In the genomic region with DNA sequence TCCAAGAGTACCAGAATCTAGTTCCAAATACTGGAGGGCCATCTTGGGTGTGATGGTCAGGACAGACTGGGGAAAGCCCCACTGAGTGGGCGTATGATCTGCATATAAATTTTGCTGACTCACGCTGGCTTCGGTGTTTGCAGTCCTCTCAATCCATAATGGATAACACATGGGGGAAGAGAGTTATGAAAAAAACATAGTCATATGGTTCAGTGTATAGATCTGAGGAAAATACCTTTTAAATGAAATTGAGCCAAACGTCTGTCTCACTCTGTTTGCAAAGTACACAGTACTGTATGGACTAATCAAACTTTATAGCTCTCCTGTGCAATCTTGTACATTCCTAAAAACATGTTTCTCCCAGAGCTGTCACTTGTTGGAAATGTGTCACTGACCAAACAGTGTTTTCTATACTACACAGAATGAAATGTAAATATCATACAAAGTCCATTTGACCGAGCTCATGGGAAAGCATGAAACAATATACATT, we compare ENCODE assay signal across 1 cellular context.
TF ChIP-seq lines count a peak whose summit lies in the region.

No MANE protein-coding gene starts in this region.

TF ChIP-seq in K562, 482 proteins besides CTCF, POLR2A, EP300 and RAD21 (continued from another document and continues in another):
- TF ChIP-seq, protein P1, sequence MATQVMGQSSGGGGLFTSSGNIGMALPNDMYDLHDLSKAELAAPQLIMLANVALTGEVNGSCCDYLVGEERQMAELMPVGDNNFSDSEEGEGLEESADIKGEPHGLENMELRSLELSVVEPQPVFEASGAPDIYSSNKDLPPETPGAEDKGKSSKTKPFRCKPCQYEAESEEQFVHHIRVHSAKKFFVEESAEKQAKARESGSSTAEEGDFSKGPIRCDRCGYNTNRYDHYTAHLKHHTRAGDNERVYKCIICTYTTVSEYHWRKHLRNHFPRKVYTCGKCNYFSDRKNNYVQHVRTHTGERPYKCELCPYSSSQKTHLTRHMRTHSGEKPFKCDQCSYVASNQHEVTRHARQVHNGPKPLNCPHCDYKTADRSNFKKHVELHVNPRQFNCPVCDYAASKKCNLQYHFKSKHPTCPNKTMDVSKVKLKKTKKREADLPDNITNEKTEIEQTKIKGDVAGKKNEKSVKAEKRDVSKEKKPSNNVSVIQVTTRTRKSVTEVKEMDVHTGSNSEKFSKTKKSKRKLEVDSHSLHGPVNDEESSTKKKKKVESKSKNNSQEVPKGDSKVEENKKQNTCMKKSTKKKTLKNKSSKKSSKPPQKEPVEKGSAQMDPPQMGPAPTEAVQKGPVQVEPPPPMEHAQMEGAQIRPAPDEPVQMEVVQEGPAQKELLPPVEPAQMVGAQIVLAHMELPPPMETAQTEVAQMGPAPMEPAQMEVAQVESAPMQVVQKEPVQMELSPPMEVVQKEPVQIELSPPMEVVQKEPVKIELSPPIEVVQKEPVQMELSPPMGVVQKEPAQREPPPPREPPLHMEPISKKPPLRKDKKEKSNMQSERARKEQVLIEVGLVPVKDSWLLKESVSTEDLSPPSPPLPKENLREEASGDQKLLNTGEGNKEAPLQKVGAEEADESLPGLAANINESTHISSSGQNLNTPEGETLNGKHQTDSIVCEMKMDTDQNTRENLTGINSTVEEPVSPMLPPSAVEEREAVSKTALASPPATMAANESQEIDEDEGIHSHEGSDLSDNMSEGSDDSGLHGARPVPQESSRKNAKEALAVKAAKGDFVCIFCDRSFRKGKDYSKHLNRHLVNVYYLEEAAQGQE (CRISPR knock-in tag; IDR thresholded peaks at IDR 0.05; ENCODE audit: low read depth): no peak
- TF ChIP-seq, protein P2, sequence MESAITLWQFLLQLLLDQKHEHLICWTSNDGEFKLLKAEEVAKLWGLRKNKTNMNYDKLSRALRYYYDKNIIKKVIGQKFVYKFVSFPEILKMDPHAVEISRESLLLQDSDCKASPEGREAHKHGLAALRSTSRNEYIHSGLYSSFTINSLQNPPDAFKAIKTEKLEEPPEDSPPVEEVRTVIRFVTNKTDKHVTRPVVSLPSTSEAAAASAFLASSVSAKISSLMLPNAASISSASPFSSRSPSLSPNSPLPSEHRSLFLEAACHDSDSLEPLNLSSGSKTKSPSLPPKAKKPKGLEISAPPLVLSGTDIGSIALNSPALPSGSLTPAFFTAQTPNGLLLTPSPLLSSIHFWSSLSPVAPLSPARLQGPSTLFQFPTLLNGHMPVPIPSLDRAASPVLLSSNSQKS (CRISPR knock-in tag; IDR thresholded peaks at IDR 0.05): no peak
- TF ChIP-seq, protein P3, sequence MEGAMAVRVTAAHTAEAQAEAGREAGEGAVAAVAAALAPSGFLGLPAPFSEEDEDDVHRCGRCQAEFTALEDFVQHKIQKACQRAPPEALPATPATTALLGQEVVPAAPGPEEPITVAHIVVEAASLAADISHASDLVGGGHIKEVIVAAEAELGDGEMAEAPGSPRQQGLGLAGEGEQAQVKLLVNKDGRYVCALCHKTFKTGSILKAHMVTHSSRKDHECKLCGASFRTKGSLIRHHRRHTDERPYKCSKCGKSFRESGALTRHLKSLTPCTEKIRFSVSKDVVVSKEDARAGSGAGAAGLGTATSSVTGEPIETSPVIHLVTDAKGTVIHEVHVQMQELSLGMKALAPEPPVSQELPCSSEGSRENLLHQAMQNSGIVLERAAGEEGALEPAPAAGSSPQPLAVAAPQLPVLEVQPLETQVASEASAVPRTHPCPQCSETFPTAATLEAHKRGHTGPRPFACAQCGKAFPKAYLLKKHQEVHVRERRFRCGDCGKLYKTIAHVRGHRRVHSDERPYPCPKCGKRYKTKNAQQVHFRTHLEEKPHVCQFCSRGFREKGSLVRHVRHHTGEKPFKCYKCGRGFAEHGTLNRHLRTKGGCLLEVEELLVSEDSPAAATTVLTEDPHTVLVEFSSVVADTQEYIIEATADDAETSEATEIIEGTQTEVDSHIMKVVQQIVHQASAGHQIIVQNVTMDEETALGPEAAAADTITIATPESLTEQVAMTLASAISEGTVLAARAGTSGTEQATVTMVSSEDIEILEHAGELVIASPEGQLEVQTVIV (CRISPR knock-in tag; IDR thresholded peaks at IDR 0.05; ENCODE audit: borderline replicate concordance): no peak
- TF ChIP-seq SP1 (CRISPR knock-in tag; IDR thresholded peaks at IDR 0.05): no peak
- TF ChIP-seq SIRT6 (IDR thresholded peaks at IDR 0.05; ENCODE audit: low read depth, low read length): no peak
- TF ChIP-seq SMAD3 (CRISPR knock-in tag; conservative IDR thresholded peaks at IDR 0.05): no peak
- TF ChIP-seq BRD4 (IDR thresholded peaks at IDR 0.05): no peak
- TF ChIP-seq LEF1 (IDR thresholded peaks at IDR 0.05): no peak
- no peak for TF ChIP-seq CEBPG (CRISPR knock-in tag; IDR thresholded peaks at IDR 0.05)
- TF ChIP-seq CEBPG (tag; conservative IDR thresholded peaks at IDR 0.05 in 1 of 2, IDR thresholded peaks at IDR 0.05 in 1 of 2): no peak
- TF ChIP-seq GTF2E2 (tag; IDR thresholded peaks at IDR 0.05): no peak
- no peak for TF ChIP-seq NR4A1 (CRISPR knock-in tag; IDR thresholded peaks at IDR 0.05)
- TF ChIP-seq NR4A1 (tag; IDR thresholded peaks at IDR 0.05): no peak
- TF ChIP-seq HNRNPL (IDR thresholded peaks at IDR 0.05; ENCODE audit: low read depth, low read length): no peak
- TF ChIP-seq HLTF (IDR thresholded peaks at IDR 0.05): no peak
- TF ChIP-seq RB1 (IDR thresholded peaks at IDR 0.05; ENCODE audit: low read depth): no peak
- TF ChIP-seq HEY1 (CRISPR knock-in tag; IDR thresholded peaks at IDR 0.05; ENCODE audit: borderline replicate concordance): no peak
- peak; percentile 98 for TF ChIP-seq MAFG (tag; conservative IDR thresholded peaks at IDR 0.05)
- no peak for TF ChIP-seq NBN (IDR thresholded peaks at IDR 0.05; ENCODE audit: low read depth)
- TF ChIP-seq CHD4 (IDR thresholded peaks at IDR 0.05; ENCODE audit: insufficient read depth, insufficient replicate concordance, low read depth, low read length, poor library complexity, severe bottlenecking): no peak
- TF ChIP-seq NCOA4 (IDR thresholded peaks at IDR 0.05; ENCODE audit: partially characterized antibody): no peak
- TF ChIP-seq NR1H2 (CRISPR knock-in tag; IDR thresholded peaks at IDR 0.05): no peak
- TF ChIP-seq, protein P4, sequence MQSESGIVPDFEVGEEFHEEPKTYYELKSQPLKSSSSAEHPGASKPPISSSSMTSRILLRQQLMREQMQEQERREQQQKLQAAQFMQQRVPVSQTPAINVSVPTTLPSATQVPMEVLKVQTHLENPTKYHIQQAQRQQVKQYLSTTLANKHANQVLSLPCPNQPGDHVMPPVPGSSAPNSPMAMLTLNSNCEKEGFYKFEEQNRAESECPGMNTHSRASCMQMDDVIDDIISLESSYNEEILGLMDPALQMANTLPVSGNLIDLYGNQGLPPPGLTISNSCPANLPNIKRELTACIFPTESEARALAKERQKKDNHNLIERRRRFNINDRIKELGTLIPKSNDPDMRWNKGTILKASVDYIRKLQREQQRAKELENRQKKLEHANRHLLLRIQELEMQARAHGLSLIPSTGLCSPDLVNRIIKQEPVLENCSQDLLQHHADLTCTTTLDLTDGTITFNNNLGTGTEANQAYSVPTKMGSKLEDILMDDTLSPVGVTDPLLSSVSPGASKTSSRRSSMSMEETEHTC (IDR thresholded peaks at IDR 0.05): no peak
- no peak for TF ChIP-seq ZNF23 (CRISPR knock-in tag; IDR thresholded peaks at IDR 0.05)
- TF ChIP-seq BRCA1 (IDR thresholded peaks at IDR 0.05): no peak
- TF ChIP-seq BRCA1 (CRISPR knock-in tag; IDR thresholded peaks at IDR 0.05): no peak
- TF ChIP-seq TBL1XR1 (IDR thresholded peaks at IDR 0.05; ENCODE audit: low read length in 2 of 2): no peak
- no peak for TF ChIP-seq RBM39 (optimal IDR thresholded peaks at IDR 0.05; ENCODE audit: low read depth, low read length)
- no peak for TF ChIP-seq EZH2 (IDR thresholded peaks at IDR 0.05; ENCODE audit: borderline replicate concordance, low read depth, low read length)
- TF ChIP-seq POLR2AphosphoS2 (IDR thresholded peaks at IDR 0.05; ENCODE audit: low read length): no peak
- TF ChIP-seq THRAP3 (IDR thresholded peaks at IDR 0.05; ENCODE audit: borderline replicate concordance): no peak
- TF ChIP-seq, protein P5, sequence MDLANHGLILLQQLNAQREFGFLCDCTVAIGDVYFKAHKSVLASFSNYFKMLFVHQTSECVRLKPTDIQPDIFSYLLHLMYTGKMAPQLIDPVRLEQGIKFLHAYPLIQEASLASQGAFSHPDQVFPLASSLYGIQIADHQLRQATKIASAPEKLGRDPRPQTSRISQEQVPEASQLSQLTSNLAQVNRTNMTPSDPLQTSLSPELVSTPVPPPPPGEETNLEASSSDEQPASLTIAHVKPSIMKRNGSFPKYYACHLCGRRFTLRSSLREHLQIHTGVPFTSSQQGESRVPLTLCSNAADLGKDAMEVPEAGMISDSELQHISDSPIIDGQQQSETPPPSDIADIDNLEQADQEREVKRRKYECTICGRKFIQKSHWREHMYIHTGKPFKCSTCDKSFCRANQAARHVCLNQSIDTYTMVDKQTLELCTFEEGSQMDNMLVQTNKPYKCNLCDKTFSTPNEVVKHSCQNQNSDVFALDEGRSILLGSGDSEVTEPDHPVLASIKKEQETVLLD (IDR thresholded peaks at IDR 0.05): no peak
- no peak for TF ChIP-seq PHB2 (IDR thresholded peaks at IDR 0.05; ENCODE audit: low read depth)
- no peak for TF ChIP-seq STAT5B (CRISPR knock-in tag; IDR thresholded peaks at IDR 0.05)
- TF ChIP-seq, protein P6, sequence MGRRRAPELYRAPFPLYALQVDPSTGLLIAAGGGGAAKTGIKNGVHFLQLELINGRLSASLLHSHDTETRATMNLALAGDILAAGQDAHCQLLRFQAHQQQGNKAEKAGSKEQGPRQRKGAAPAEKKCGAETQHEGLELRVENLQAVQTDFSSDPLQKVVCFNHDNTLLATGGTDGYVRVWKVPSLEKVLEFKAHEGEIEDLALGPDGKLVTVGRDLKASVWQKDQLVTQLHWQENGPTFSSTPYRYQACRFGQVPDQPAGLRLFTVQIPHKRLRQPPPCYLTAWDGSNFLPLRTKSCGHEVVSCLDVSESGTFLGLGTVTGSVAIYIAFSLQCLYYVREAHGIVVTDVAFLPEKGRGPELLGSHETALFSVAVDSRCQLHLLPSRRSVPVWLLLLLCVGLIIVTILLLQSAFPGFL (CRISPR knock-in tag; IDR thresholded peaks at IDR 0.05): no peak
- TF ChIP-seq BRD9 (IDR thresholded peaks at IDR 0.05; ENCODE audit: low read depth, partially characterized antibody): no peak
- TF ChIP-seq ATF7 (IDR thresholded peaks at IDR 0.05): no peak
- TF ChIP-seq, protein P7, sequence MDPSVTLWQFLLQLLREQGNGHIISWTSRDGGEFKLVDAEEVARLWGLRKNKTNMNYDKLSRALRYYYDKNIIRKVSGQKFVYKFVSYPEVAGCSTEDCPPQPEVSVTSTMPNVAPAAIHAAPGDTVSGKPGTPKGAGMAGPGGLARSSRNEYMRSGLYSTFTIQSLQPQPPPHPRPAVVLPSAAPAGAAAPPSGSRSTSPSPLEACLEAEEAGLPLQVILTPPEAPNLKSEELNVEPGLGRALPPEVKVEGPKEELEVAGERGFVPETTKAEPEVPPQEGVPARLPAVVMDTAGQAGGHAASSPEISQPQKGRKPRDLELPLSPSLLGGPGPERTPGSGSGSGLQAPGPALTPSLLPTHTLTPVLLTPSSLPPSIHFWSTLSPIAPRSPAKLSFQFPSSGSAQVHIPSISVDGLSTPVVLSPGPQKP (CRISPR knock-in tag; IDR thresholded peaks at IDR 0.05): no peak
- TF ChIP-seq FOXJ2 (tag; IDR thresholded peaks at IDR 0.05): no peak
- TF ChIP-seq ARID2 (IDR thresholded peaks at IDR 0.05): no peak
- no peak for TF ChIP-seq BMI1 (IDR thresholded peaks at IDR 0.05; ENCODE audit: low read length)
- TF ChIP-seq, protein P8, sequence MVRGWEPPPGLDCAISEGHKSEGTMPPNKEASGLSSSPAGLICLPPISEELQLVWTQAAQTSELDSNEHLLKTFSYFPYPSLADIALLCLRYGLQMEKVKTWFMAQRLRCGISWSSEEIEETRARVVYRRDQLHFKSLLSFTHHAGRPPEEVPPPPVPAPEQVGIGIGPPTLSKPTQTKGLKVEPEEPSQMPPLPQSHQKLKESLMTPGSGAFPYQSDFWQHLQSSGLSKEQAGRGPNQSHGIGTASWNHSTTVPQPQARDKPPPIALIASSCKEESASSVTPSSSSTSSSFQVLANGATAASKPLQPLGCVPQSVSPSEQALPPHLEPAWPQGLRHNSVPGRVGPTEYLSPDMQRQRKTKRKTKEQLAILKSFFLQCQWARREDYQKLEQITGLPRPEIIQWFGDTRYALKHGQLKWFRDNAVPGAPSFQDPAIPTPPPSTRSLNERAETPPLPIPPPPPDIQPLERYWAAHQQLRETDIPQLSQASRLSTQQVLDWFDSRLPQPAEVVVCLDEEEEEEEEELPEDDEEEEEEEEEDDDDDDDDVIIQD (CRISPR knock-in tag; IDR thresholded peaks at IDR 0.05): no peak
- no peak for TF ChIP-seq MTA2 (IDR thresholded peaks at IDR 0.05; ENCODE audit: low read depth)
- TF ChIP-seq, protein P9, sequence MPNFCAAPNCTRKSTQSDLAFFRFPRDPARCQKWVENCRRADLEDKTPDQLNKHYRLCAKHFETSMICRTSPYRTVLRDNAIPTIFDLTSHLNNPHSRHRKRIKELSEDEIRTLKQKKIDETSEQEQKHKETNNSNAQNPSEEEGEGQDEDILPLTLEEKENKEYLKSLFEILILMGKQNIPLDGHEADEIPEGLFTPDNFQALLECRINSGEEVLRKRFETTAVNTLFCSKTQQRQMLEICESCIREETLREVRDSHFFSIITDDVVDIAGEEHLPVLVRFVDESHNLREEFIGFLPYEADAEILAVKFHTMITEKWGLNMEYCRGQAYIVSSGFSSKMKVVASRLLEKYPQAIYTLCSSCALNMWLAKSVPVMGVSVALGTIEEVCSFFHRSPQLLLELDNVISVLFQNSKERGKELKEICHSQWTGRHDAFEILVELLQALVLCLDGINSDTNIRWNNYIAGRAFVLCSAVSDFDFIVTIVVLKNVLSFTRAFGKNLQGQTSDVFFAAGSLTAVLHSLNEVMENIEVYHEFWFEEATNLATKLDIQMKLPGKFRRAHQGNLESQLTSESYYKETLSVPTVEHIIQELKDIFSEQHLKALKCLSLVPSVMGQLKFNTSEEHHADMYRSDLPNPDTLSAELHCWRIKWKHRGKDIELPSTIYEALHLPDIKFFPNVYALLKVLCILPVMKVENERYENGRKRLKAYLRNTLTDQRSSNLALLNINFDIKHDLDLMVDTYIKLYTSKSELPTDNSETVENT (CRISPR knock-in tag; IDR thresholded peaks at IDR 0.05): no peak
- no peak for TF ChIP-seq LCOR (CRISPR knock-in tag; IDR thresholded peaks at IDR 0.05)
- TF ChIP-seq, protein P10, sequence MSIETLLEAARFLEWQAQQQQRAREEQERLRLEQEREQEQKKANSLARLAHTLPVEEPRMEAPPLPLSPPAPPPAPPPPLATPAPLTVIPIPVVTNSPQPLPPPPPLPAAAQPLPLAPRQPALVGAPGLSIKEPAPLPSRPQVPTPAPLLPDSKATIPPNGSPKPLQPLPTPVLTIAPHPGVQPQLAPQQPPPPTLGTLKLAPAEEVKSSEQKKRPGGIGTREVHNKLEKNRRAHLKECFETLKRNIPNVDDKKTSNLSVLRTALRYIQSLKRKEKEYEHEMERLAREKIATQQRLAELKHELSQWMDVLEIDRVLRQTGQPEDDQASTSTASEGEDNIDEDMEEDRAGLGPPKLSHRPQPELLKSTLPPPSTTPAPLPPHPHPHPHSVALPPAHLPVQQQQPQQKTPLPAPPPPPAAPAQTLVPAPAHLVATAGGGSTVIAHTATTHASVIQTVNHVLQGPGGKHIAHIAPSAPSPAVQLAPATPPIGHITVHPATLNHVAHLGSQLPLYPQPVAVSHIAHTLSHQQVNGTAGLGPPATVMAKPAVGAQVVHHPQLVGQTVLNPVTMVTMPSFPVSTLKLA (conservative IDR thresholded peaks at IDR 0.05): 0 out of 4 replicates have a peak, but pooled peaks have one; percentile 25 to 28
- TF ChIP-seq MAFK (IDR thresholded peaks at IDR 0.05; ENCODE audit: low read length): peak; percentile 92
- peak; percentile 92 for TF ChIP-seq BACH1 (tag; IDR thresholded peaks at IDR 0.05)
- no peak for TF ChIP-seq ZBTB8A (IDR thresholded peaks at IDR 0.05; ENCODE audit: partially characterized antibody)
